Comparison of ENCODE assay signal across 10 cellular contexts in the genomic region with DNA sequence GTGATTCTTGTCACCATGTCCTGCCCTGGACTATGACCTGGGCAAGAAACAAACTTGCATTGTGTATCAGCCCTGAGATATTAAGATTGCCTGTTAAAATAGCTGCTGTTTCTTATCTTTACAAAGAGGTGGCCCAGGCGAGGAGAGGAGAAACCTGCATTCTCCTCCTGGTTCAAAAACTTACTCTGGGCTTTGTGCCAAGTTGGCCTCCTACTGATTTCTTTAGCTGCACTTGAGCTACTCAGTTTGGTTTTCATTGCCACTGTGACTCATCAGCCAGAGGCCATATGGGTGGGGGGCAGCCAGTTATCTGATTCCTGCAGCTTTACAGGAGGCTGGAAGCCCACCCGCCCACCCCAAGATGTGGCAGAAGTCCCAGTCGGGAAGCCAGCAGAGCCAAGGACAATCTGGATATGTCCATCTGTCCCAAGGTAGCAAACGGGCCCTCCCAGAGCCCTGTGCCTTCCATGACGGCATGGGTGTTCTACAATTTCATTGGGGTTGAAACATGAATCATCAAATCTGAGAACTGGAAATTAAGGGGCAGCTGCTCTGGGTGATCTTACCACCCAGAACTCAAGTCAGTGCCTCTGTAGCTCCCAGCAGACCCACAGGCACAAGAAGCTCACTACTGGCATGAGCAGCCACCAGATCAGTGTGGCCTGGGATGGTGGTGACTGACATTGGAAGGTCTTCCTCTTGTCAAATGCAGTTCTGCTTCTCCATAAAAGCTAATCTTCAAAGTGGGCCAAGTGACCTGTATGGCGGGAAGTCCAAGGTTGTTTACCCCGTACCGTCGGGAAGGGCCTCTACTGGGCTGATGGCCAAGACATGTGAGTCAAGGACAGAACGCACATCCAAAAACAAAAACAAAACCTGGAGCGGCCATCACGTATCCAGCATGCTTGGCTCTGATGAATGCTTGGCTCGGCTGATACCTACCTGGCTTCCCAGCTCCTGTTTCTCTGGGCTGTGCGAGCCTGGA. TPM values are rescaled to one million over a fixed set of nuclear protein-coding genes. Genes with fewer than 3 reads are reported as not detected.
DNase-seq lines count a peak whose midpoint lies in the region; ATAC-seq and TF ChIP-seq lines count a peak whose summit lies in the region.
"Had no signal": no experiment of that assay in that cellular context is flagged by ENCODE, and none has a peak within 500 bp of the region (broad histone marks: within the 10 kb centered on the region; RNA-seq: fewer than 3 reads in every experiment).

No MANE protein-coding gene starts in this region.

- DNase-seq in CD1c-positive myeloid dendritic cell (ENCODE audit: extremely low spot score) (peak; percentile 55), NCI-H69 (lab: John Stamatoyannopoulos, UW) (peak; percentile 67), ecto neural progenitor cell (ENCODE audit: low spot score) (peak; percentile 33), osteoblast (ENCODE audit: insufficient read length, low spot score, missing footprints) (peak; percentile 75), kidney tubule cell (ENCODE audit: low spot score) (no peak)
- no peak for DNase-seq in activated CD4-positive, alpha-beta T cell treated with anti-CD3 and anti-CD28 coated beads, Interleukin-2, amount 10 ng/mL, durations not matched to agents 24 days and 14 days
- DNase-seq: activated B cell treated with CpG ODN at 0.5 μM for 24 hours, glutamatergic neuron had no signal

- H3K4me2 ChIP-seq in osteoblast (ENCODE audit: insufficient read depth, low read length): no peak overlapping the region

- no peaks in the 10 kb centered on the region for H3K79me2 ChIP-seq in osteoblast (ENCODE audit: insufficient read depth, low read length)

- H2AFZ ChIP-seq in osteoblast (ENCODE audit: low read length): no peak overlapping the region

- H3K4me1 Mint-ChIP-seq in activated CD4-positive, alpha-beta T cell treated with anti-CD3 and anti-CD28 coated beads, Interleukin-2, amount 10 ng/mL, durations not matched to agents 24 days and 14 days: no peaks in the 10 kb centered on the region
- H3K4me1 Mint-ChIP-seq: activated B cell treated with CpG ODN at 0.5 μM for 24 hours had no signal

- intact Hi-C loops in activated CD4-positive, alpha-beta T cell treated with anti-CD3 and anti-CD28 coated beads, Interleukin-2, amount 10 ng/mL, durations not matched to agents 24 days and 14 days (cut with micrococcal nuclease): no loop called here

- H3K27ac ChIP-seq in osteoblast (ENCODE audit: low read depth, low read length): no peak overlapping the region

- H3K9me3 ChIP-seq in osteoblast (ENCODE audit: low read depth, low read length): no peaks in the 10 kb centered on the region

- ATAC-seq in HG02798 (IDR thresholded peaks at IDR 0.05; ENCODE audit: poor library complexity, unreplicated experiment) (no peak), GM21515 (IDR thresholded peaks at IDR 0.05; ENCODE audit: unreplicated experiment) (no peak)

- no peaks in the 10 kb centered on the region for H3K27me3 Mint-ChIP-seq in activated CD4-positive, alpha-beta T cell treated with anti-CD3 and anti-CD28 coated beads, Interleukin-2, amount 10 ng/mL, durations not matched to agents 24 days and 14 days

- H3K27ac Mint-ChIP-seq in activated CD4-positive, alpha-beta T cell treated with anti-CD3 and anti-CD28 coated beads, Interleukin-2, amount 10 ng/mL, durations not matched to agents 24 days and 14 days: no peak overlapping the region
- H3K27ac Mint-ChIP-seq: activated B cell treated with CpG ODN at 0.5 μM for 24 hours had no signal

- H3K4me1 ChIP-seq in osteoblast (ENCODE audit: insufficient read depth, low read length): peaks cover 4% of the 10 kb centered on the region

- H3K27me3 ChIP-seq in osteoblast (ENCODE audit: insufficient read depth, low read length): peaks cover 5% of the 10 kb centered on the region

- H4K20me1 ChIP-seq in osteoblast (ENCODE audit: insufficient read depth, low read length): no peaks in the 10 kb centered on the region

- no peak overlapping the region for H3K4me3 Mint-ChIP-seq in activated CD4-positive, alpha-beta T cell treated with anti-CD3 and anti-CD28 coated beads, Interleukin-2, amount 10 ng/mL, durations not matched to agents 24 days and 14 days
- H3K4me3 Mint-ChIP-seq: activated B cell treated with CpG ODN at 0.5 μM for 24 hours had no signal

- H3K36me3 Mint-ChIP-seq in activated CD4-positive, alpha-beta T cell treated with anti-CD3 and anti-CD28 coated beads, Interleukin-2, amount 10 ng/mL, durations not matched to agents 24 days and 14 days (ENCODE audit: low read depth): no peaks in the 10 kb centered on the region

- H3K4me3 ChIP-seq in osteoblast (ENCODE audit: insufficient read depth, low read length): no peak overlapping the region

- H3K36me3 ChIP-seq in osteoblast (ENCODE audit: insufficient read depth, low read length): no peaks in the 10 kb centered on the region

- no peak for TF ChIP-seq CTCF in osteoblast (IDR thresholded peaks at IDR 0.05; ENCODE audit: extremely low read depth, low read depth, low read length)

- H3K9me3 Mint-ChIP-seq in activated CD4-positive, alpha-beta T cell treated with anti-CD3 and anti-CD28 coated beads, Interleukin-2, amount 10 ng/mL, durations not matched to agents 24 days and 14 days: peaks cover 8% of the 10 kb centered on the region

RNA-seq across cellular contexts. Expression of a gene that starts 15.5 kb away (rescaled TPM):
- total RNA-seq in osteoblast: not detected in 2 replicates
- not detected in 2 replicates for total RNA-seq in activated CD4-positive, alpha-beta T cell treated with anti-CD3 and anti-CD28 coated beads, Interleukin-2, amount 10 ng/mL, durations not matched to agents 24 days and 14 days
- total RNA-seq: activated B cell treated with CpG ODN at 0.5 μM for 24 hours had no signal

RNA-seq across cellular contexts. Expression of a gene that starts 21.6 kb away (rescaled TPM):
- not detected in 2 replicates for total RNA-seq in osteoblast
- total RNA-seq in activated CD4-positive, alpha-beta T cell treated with anti-CD3 and anti-CD28 coated beads, Interleukin-2, amount 10 ng/mL, durations not matched to agents 24 days and 14 days: not detected in 2 replicates

Comparison
In these comparisons a context has a peak if more than half of its experiments do, and no peak if none do; other contexts are left out.
1. DNase-seq: peak in CD1c-positive myeloid dendritic cell (single experiment), NCI-H69 (single experiment), ecto neural progenitor cell (single experiment) and osteoblast (single experiment); none in activated CD4-positive, alpha-beta T cell treated with anti-CD3 and anti-CD28 coated beads, Interleukin-2, amount 10 ng/mL, durations not matched to agents 24 days and 14 days (single experiment) and kidney tubule cell (single experiment).